Comparison of ENCODE assay signal across 13 cellular contexts in the genomic region with DNA sequence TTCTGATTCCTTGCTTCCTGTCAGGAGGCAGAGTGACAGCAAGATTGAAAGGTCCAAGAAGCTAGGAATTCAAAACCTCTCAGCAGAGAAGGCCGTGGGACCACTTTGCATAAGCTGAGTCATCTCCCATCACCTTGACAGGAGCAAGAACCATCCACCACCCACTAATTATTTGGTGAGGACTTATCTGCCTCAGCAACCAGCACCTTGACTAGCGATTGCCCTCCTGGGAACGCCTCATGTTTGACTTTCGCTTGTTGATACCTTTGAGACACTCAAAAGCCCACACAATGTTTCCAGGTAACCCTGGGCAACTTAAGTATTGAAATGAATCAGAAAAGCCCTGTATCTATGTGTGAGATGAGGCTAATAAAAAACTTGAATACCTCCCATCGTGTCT.
DNase-seq lines count a peak whose midpoint lies in the region; ATAC-seq, FAIRE-seq and TF ChIP-seq lines count a peak whose summit lies in the region.
"Had no signal": no experiment of that assay in that cellular context is flagged by ENCODE, and none has a peak within 500 bp of the region (broad histone marks: within the 10 kb centered on the region; RNA-seq: fewer than 3 reads in every experiment).

No MANE protein-coding gene starts in this region.

- no peak overlapping the region for H3K4me3 ChIP-seq in Karpas-422 (ENCODE audit: low read length)
- H3K4me3 ChIP-seq in stomach: no peak overlapping the region

- H3K4me2 ChIP-seq in Karpas-422 (ENCODE audit: low read depth, low read length, poor library complexity, severe bottlenecking): no peak overlapping the region

- no peaks in the 10 kb centered on the region for H3K9me2 ChIP-seq in Karpas-422 (replicated peaks; ENCODE audit: insufficient read depth, low read length)

- 33 to 58% (median 50%) methylated on average over 5 of the region's 5 CpGs for WGBS in stomach, 5 donors

- TF ChIP-seq POLR2A in GM12891 (IDR thresholded peaks at IDR 0.05; ENCODE audit: low read depth, low read length) (no peak), stomach (IDR thresholded peaks at IDR 0.05) (no peak)

- FAIRE-seq in GM12891 (lab: Jason Lieb, UNC): peak; percentile 23

- no peak overlapping the region for H3K27ac ChIP-seq in Karpas-422 (ENCODE audit: low read length)
- H3K27ac ChIP-seq in stomach: no peak overlapping the region
- no peak overlapping the region for H3K27ac ChIP-seq in RWPE1
- H3K27ac ChIP-seq: C4-2B had no signal

- H4K20me1 ChIP-seq in Karpas-422 (ENCODE audit: insufficient read depth, low read depth, low read length): no peaks in the 10 kb centered on the region

- no peak for TF ChIP-seq CTCF in stomach (IDR thresholded peaks at IDR 0.05)
- no peak for TF ChIP-seq CTCF in RWPE1 (conservative IDR thresholded peaks at IDR 0.05; ENCODE audit: low read depth)

- POLR2A ChIA-PET in RWPE1 (lab: Yijun Ruan, JAX; ENCODE audit: low non-redundant PET): no interaction called here

- no peak for TF ChIP-seq EP300 in stomach (IDR thresholded peaks at IDR 0.05)

- no peak for DNase-seq in GM12891 (ENCODE audit: insufficient read length, low spot score)
- peak; percentile 51 for DNase-seq in Karpas-422
- DNase-seq in stomach: no peak
- no peak for DNase-seq in RWPE1 (ENCODE audit: low spot score)
- no peak for DNase-seq in activated gamma-delta T cell treated with Interleukin-2 at 50 U/mL for 16 hours
- no peak for DNase-seq in NCI-H1105 treated with DMSO at 0.1 percent for 48 hours (lab: John Stamatoyannopoulos, UW)
- DNase-seq: activated naive CD4-positive, alpha-beta T cell treated with anti-CD3 and anti-CD28 coated beads, Interleukin-2, amount 10 ng/mL, durations not matched to agents 7 days and 5 days; effector CD8-positive, alpha-beta T cell; PC-3; stimulated activated CD4-positive, alpha-beta T cell treated with anti-CD3 and anti-CD28 coated beads, Interleukin-2, amount 100 ng/mL, for 24 hours had no signal

- H3K9me3 ChIP-seq in Karpas-422 (ENCODE audit: low read length) (no peaks in the 10 kb centered on the region), stomach (no peaks in the 10 kb centered on the region)

- H3K36me3 ChIP-seq in Karpas-422 (ENCODE audit: insufficient read depth, low read length): no peaks in the 10 kb centered on the region
- H3K36me3 ChIP-seq in stomach: no peaks in the 10 kb centered on the region

- no peaks in the 10 kb centered on the region for H3K27me3 ChIP-seq in Karpas-422 (ENCODE audit: low read length)
- no peaks in the 10 kb centered on the region for H3K27me3 ChIP-seq in stomach

- ATAC-seq in GM19351 (IDR thresholded peaks at IDR 0.05; ENCODE audit: unreplicated experiment) (peak; percentile 96), HG02852 (IDR thresholded peaks at IDR 0.05; ENCODE audit: unreplicated experiment) (peak; percentile 91)
- ATAC-seq: PC-3 had no signal

- no peak overlapping the region for H3K9ac ChIP-seq in Karpas-422 (ENCODE audit: low read length)

- no peak overlapping the region for H2AFZ ChIP-seq in Karpas-422 (ENCODE audit: low read length)

- H3K79me2 ChIP-seq in Karpas-422 (ENCODE audit: low read length): no peaks in the 10 kb centered on the region

- H3K4me1 ChIP-seq in Karpas-422 (ENCODE audit: low read length) (0 out of 2 replicates have a peak, but pooled peaks cover 3% of the 10 kb centered on the region), stomach (peaks cover 0 to 16% (median 0%) of the 10 kb centered on the region in 4 donors)

- CTCF ChIA-PET in RWPE1 (lab: Yijun Ruan, JAX): no interaction called here

- intact Hi-C loops in stomach (cut with DNase I; ENCODE audit: low total_unique reads): no loop called here

TF ChIP-seq in GM12891, 5 proteins besides CTCF, POLR2A, EP300 and RAD21:
- TF ChIP-seq SPI1 (IDR thresholded peaks at IDR 0.05; ENCODE audit: low read depth, low read length) (no peak), POU2F2 (IDR thresholded peaks at IDR 0.05; ENCODE audit: low read depth, low read length) (peak; percentile 89)
